In genomic region chr20:10137032-10137431, GRCh38 we compare ENCODE assay signal across 35 cellular contexts.
"Had no signal": no experiment of that assay in that cellular context is flagged by ENCODE, and none has a peak within 500 bp of the region (broad histone marks: within the 10 kb centered on the region; RNA-seq: fewer than 3 reads in every experiment).

No MANE protein-coding gene starts in this region.

- H3K4me1 Mint-ChIP-seq: activated B cell treated with CpG ODN at 0.5 μM for 24 hours; activated naive CD4-positive, alpha-beta T cell treated with anti-CD3 and anti-CD28 coated beads, Interleukin-2, amount 50 U/mL, for 24 hours; activated naive CD8-positive, alpha-beta T cell treated with anti-CD3 and anti-CD28 coated beads for 36 hours; activated naive CD8-positive, alpha-beta T cell treated with anti-CD3 and anti-CD28 coated beads, Interleukin-2, amount 50 U/mL, for 24 hours; activated T-helper 17 cell treated with anti-CD3 and anti-CD28 coated beads, Interleukin-2, amount 50 U/mL, for 72 hours; central memory CD8-positive, alpha-beta T cell; endodermal cell; T-helper 17 cell had no signal

- H3K27ac Mint-ChIP-seq: activated B cell treated with CpG ODN at 0.5 μM for 24 hours; activated CD8-positive, alpha-beta T cell treated with anti-CD3 and anti-CD28 coated beads for 36 hours; activated naive CD4-positive, alpha-beta T cell treated with anti-CD3 and anti-CD28 coated beads, Interleukin-2, amount 50 U/mL, for 24 hours; activated naive CD8-positive, alpha-beta T cell treated with anti-CD3 and anti-CD28 coated beads for 36 hours; activated naive CD8-positive, alpha-beta T cell treated with anti-CD3 and anti-CD28 coated beads, Interleukin-2, amount 50 U/mL, for 24 hours; activated T-helper 17 cell treated with anti-CD3 and anti-CD28 coated beads, Interleukin-2, amount 50 U/mL, for 72 hours; dendritic cell treated with granulocyte-macrophage colony-stimulating factor and Interleukin-4, amounts not matched to agents 40 ng/mL and 50 ng/mL, for 4 days; endodermal cell; T-helper 17 cell; T-helper 2 cell treated with Interferon-gamma antibody and Interleukin-4, amounts not matched to agents 5 μg/mL and 100 μg/mL, for 36 hours had no signal

- H3K27me3 ChIP-seq: adrenal gland, body of pancreas, cardiac muscle cell, dorsolateral prefrontal cortex, gastrocnemius medialis, heart left ventricle had no signal

- DNase-seq: activated B cell treated with CpG ODN at 0.5 μM for 24 hours; activated CD4-positive, alpha-beta T cell treated with anti-CD3 and anti-CD28 coated beads for 48 hours; activated CD4-positive, alpha-beta T cell treated with anti-CD3 and anti-CD28 coated beads, Interleukin-2, amount 50 U/mL, for 1 hour; activated CD4-positive, alpha-beta T cell treated with anti-CD3 and anti-CD28 coated beads, Interleukin-2, amount 50 U/mL, for 48 hours; activated CD8-positive, alpha-beta memory T cell treated with anti-CD3 and anti-CD28 coated beads for 24 hours; activated CD8-positive, alpha-beta T cell treated with anti-CD3 and anti-CD28 coated beads for 36 hours; activated effector memory CD4-positive, alpha-beta T cell treated with Interleukin-2 at 50 U/mL for 16 hours; activated gamma-delta T cell treated with Interleukin-2 at 50 U/mL for 16 hours; activated naive CD4-positive, alpha-beta T cell treated with Interleukin-2 at 50 U/mL for 16 hours; activated naive CD8-positive, alpha-beta T cell treated with anti-CD3 and anti-CD28 coated beads for 36 hours; activated naive CD8-positive, alpha-beta T cell treated with anti-CD3 and anti-CD28 coated beads, Interleukin-2, amount 50 U/mL, for 24 hours; activated T-cell treated with anti-CD3 and anti-CD28 coated beads, Interleukin-2, amount 50 U/mL, for 4 hours; amygdala; aorta; body of pancreas; dorsolateral prefrontal cortex; effector memory CD4-positive, alpha-beta T cell; endodermal cell; gastrocnemius medialis; glutamatergic neuron; T-helper 1 cell; T-helper 17 cell; T1000; WERI-Rb-1 had no signal

- H3K27me3 Mint-ChIP-seq: activated naive CD4-positive, alpha-beta T cell treated with anti-CD3 and anti-CD28 coated beads, Interleukin-2, amount 50 U/mL, for 24 hours; activated naive CD8-positive, alpha-beta T cell treated with anti-CD3 and anti-CD28 coated beads for 36 hours had no signal

- H3K36me3 ChIP-seq: adrenal gland, cardiac muscle cell, gastrocnemius medialis, heart left ventricle, WERI-Rb-1 had no signal

- H3K4me3 ChIP-seq: adrenal gland, body of pancreas, cardiac muscle cell, coronary artery, dorsolateral prefrontal cortex, gastrocnemius medialis, heart left ventricle had no signal

- H3K4me1 ChIP-seq: adrenal gland, gastrocnemius medialis had no signal

- H3K9me3 ChIP-seq: adrenal gland, body of pancreas, gastrocnemius medialis, heart left ventricle had no signal

- H3K36me3 Mint-ChIP-seq: activated naive CD4-positive, alpha-beta T cell treated with anti-CD3 and anti-CD28 coated beads, Interleukin-2, amount 50 U/mL, for 24 hours; activated naive CD8-positive, alpha-beta T cell treated with anti-CD3 and anti-CD28 coated beads for 36 hours had no signal

- H3K4me3 Mint-ChIP-seq: activated B cell treated with CpG ODN at 0.5 μM for 24 hours; activated CD8-positive, alpha-beta T cell treated with anti-CD3 and anti-CD28 coated beads for 36 hours; activated naive CD4-positive, alpha-beta T cell treated with anti-CD3 and anti-CD28 coated beads, Interleukin-2, amount 50 U/mL, for 24 hours; activated naive CD8-positive, alpha-beta T cell treated with anti-CD3 and anti-CD28 coated beads for 36 hours; activated naive CD8-positive, alpha-beta T cell treated with anti-CD3 and anti-CD28 coated beads, Interleukin-2, amount 50 U/mL, for 24 hours; activated T-cell treated with anti-CD3 and anti-CD28 coated beads, Interleukin-2, amount 50 U/mL, for 4 hours; activated T-helper 17 cell treated with anti-CD3 and anti-CD28 coated beads, Interleukin-2, amount 50 U/mL, for 72 hours; central memory CD8-positive, alpha-beta T cell; dendritic cell treated with granulocyte-macrophage colony-stimulating factor and Interleukin-4, amounts not matched to agents 40 ng/mL and 50 ng/mL, for 4 days; endodermal cell; T-helper 17 cell; T-helper 2 cell treated with Interferon-gamma antibody and Interleukin-4, amounts not matched to agents 5 μg/mL and 100 μg/mL, for 36 hours had no signal

- ATAC-seq: activated CD4-positive, CD25-positive, alpha-beta regulatory T cell treated with anti-CD3 and anti-CD28 coated beads, Interleukin-2, amount 50 U/mL, for 24 hours; activated CD8-positive, alpha-beta T cell treated with anti-CD3 and anti-CD28 coated beads for 36 hours; activated naive CD8-positive, alpha-beta T cell treated with anti-CD3 and anti-CD28 coated beads, Interleukin-2, amount 50 U/mL, for 24 hours; activated T-cell treated with anti-CD3 and anti-CD28 coated beads, Interleukin-2, amount 50 U/mL, for 4 hours; activated T-helper 17 cell treated with anti-CD3 and anti-CD28 coated beads, Interleukin-2, amount 50 U/mL, for 72 hours; body of pancreas; esophagus mucosa; gastrocnemius medialis; T-helper 17 cell had no signal

- H3K27ac ChIP-seq: adrenal gland, body of pancreas, cardiac muscle cell, coronary artery, gastrocnemius medialis, WERI-Rb-1 had no signal

- H3K9me3 Mint-ChIP-seq: activated B cell treated with CpG ODN at 0.5 μM for 24 hours; activated CD8-positive, alpha-beta T cell treated with anti-CD3 and anti-CD28 coated beads for 36 hours; activated naive CD4-positive, alpha-beta T cell treated with anti-CD3 and anti-CD28 coated beads, Interleukin-2, amount 50 U/mL, for 24 hours; activated naive CD8-positive, alpha-beta T cell treated with anti-CD3 and anti-CD28 coated beads for 36 hours; activated naive CD8-positive, alpha-beta T cell treated with anti-CD3 and anti-CD28 coated beads, Interleukin-2, amount 50 U/mL, for 24 hours; activated T-cell treated with anti-CD3 and anti-CD28 coated beads, Interleukin-2, amount 50 U/mL, for 4 hours; activated T-helper 17 cell treated with anti-CD3 and anti-CD28 coated beads, Interleukin-2, amount 50 U/mL, for 72 hours; central memory CD8-positive, alpha-beta T cell; dendritic cell treated with granulocyte-macrophage colony-stimulating factor and Interleukin-4, amounts not matched to agents 40 ng/mL and 50 ng/mL, for 4 days; endodermal cell; T-helper 2 cell treated with Interferon-gamma antibody and Interleukin-4, amounts not matched to agents 5 μg/mL and 100 μg/mL, for 36 hours had no signal
